Comparison of ENCODE assay signal across 7 cellular contexts in the genomic region with DNA sequence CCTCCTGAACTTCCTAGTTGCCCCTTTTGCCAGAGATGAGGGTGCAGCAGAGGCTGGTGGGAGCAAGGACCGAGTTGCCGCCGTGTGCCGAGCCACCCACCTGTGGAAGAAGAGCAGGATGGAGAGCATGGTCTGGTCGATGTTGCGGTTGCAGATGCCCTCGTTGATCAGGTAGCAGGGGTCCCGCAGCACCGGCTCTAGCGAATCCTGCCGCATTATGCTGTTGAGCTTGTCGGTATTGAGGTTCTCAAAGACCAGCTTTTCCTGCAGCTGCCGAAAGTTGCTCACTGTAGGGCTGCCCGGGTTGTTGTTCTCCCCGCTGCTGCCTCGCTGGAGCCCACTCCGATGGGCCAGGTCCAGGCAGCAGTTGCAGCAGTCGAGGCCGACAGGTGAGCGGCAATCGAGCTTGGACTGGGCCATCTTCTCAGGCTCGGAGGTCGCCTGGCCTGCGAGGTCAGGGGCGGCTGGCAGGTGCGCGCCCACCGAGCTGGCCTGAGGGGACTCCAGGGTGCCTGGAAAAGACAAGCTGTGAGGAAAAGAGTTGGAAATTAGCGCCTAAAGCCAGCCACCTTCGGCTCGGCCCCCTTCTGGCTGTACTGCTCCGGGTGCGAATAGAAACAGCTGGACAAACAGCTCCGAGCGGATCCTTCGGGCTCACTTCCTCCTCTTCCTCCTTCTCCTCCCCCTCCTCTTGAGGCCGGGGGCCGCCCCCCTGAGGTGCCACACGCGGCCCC. TPM values are rescaled to one million over a fixed set of nuclear protein-coding genes. Genes with fewer than 3 reads are reported as not detected.
DNase-seq lines count a peak whose midpoint lies in the region; ATAC-seq and TF ChIP-seq lines count a peak whose summit lies in the region.

No MANE protein-coding gene starts in this region.

- ATAC-seq in GM19438 (IDR thresholded peaks at IDR 0.05; ENCODE audit: low read depth, unreplicated experiment), result peak; percentile 49
- peak; percentile 29 for ATAC-seq in HG03354 (IDR thresholded peaks at IDR 0.05; ENCODE audit: poor library complexity, severe bottlenecking, unreplicated experiment)
- ATAC-seq in left lobe of liver, result peak; percentile 2
- no peak for ATAC-seq in thoracic aorta (ENCODE audit: insufficient number of reproducible peaks, low FRiP score, low read depth)

- intact Hi-C loops in ascending aorta (cut with DNase I), result loop anchor here (1.0 to 5.0 kb wide), 2 partner anchors 52 to 147 kb away; a partner anchor contains a TSS

- H3K4me1 ChIP-seq in ascending aorta (no peaks in the 10 kb centered on the region), thoracic aorta (ENCODE audit: control insufficient read depth in 1 of 2, low read depth in 2 of 2) (peaks cover 0 to 7% of the 10 kb centered on the region in 2 donors)

- H3K4me3 ChIP-seq in ascending aorta, result peak overlapping the region; percentile 44 to 81
- peak overlapping the region; percentile 81 for H3K4me3 ChIP-seq in thoracic aorta

- H3K36me3 ChIP-seq in ascending aorta, result no peaks in the 10 kb centered on the region
- H3K36me3 ChIP-seq in thoracic aorta, result no peaks in the 10 kb centered on the region

- peak overlapping the region; percentile 82 to 88 for H3K27ac ChIP-seq in ascending aorta
- H3K27ac ChIP-seq in thoracic aorta, result peak overlapping the region; percentile 78 to 87

- H3K9me3 ChIP-seq in ascending aorta (no peaks in the 10 kb centered on the region), thoracic aorta (no peaks in the 10 kb centered on the region)

- no peaks in the 10 kb centered on the region for H3K27me3 ChIP-seq in ascending aorta
- no peaks in the 10 kb centered on the region for H3K27me3 ChIP-seq in thoracic aorta (replicated peaks; ENCODE audit: insufficient read depth)

- no peak for DNase-seq in ascending aorta (ENCODE audit: low spot score in 2 of 2)
- no peak for DNase-seq in left lobe of liver (ENCODE audit: low spot score)
- no peak for DNase-seq in thoracic aorta (ENCODE audit: low spot score)
- DNase-seq in mucosa of gallbladder (ENCODE audit: low spot score), result no peak
- DNase-seq in SK-N-DZ (ENCODE audit: low spot score), result no peak

- no peak for TF ChIP-seq CTCF in ascending aorta (IDR thresholded peaks at IDR 0.05)
- TF ChIP-seq CTCF in thoracic aorta (IDR thresholded peaks at IDR 0.05), result no peak

RNA-seq across cellular contexts. Expression of a gene that starts 0.4 kb away (rescaled TPM):
- total RNA-seq in ascending aorta (630 TPM), left lobe of liver (139 TPM), thoracic aorta (100 to 1,000 TPM; 326 to 551 TPM), mucosa of gallbladder (218 TPM)
- polyA plus RNA-seq in SK-N-DZ (2014; cell fraction: cytosol; rRNA removed), result 47.0 and 48.2 TPM in 2 replicates
- polyA plus RNA-seq in SK-N-DZ (2014; cell fraction: nucleus; rRNA removed), result 19.2 and 26.6 TPM in 2 replicates

RNA-seq across cellular contexts. Expression of a gene that starts 2.4 kb away (rescaled TPM):
- total RNA-seq in ascending aorta, result not detected
- total RNA-seq in left lobe of liver, result not detected
- not detected for total RNA-seq in thoracic aorta
- total RNA-seq in mucosa of gallbladder, result not detected
- polyA plus RNA-seq in SK-N-DZ (2014; cell fraction: cytosol; rRNA removed), result not detected in 2 replicates
- not detected in 2 replicates for polyA plus RNA-seq in SK-N-DZ (2014; cell fraction: nucleus; rRNA removed)

RNA-seq across cellular contexts. Expression of a gene that starts 50.5 kb away (rescaled TPM):
- total RNA-seq in ascending aorta (37.1 TPM), left lobe of liver (4.8 TPM), thoracic aorta (10 to 100 TPM; 24.7 to 34.1 TPM), mucosa of gallbladder (20.9 TPM)
- polyA plus RNA-seq in SK-N-DZ (2014; cell fraction: cytosol; rRNA removed), result not detected in 2 replicates
- not detected in 2 replicates for polyA plus RNA-seq in SK-N-DZ (2014; cell fraction: nucleus; rRNA removed)
